ENCODE assay signal across 11 cellular contexts in the genomic region with DNA sequence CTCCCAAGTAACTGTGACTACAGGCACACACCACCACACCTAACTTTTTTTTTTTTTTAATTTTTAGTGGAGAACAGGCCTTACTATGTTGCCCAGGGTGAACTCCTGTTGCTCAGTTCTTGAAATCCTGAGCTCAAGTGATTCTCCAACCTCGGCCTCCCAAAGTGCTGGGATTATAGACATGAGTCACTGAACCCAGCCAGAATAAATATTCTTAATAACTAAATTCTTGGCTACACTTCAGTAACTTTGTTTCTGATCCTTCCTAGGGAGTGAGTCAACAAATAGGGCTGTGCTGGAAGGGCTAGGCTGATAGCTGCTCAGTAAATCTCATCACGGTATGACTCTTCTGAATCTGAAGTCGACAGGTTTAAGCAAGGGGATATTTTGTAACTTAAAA. TPM values are rescaled to one million over a fixed set of nuclear protein-coding genes. Genes with fewer than 3 reads are reported as not detected.
A peak's percentile ranks its signal among the peaks of the same experiment; 100 is the strongest.
DNase-seq lines count a peak whose midpoint lies in the region; ATAC-seq and TF ChIP-seq lines count a peak whose summit lies in the region.
"Had no signal": no experiment of that assay in that cellular context is flagged by ENCODE, and none has a peak within 500 bp of the region (broad histone marks: within the 10 kb centered on the region; RNA-seq: fewer than 3 reads in every experiment).

No MANE protein-coding gene starts in this region.

- H3K4me3 Mint-ChIP-seq in mesothelial cell of epicardium: no peak overlapping the region

- CTCF ChIA-PET in AG04449 (lab: Yijun Ruan, JAX): interaction anchor here (1.3 to 2.6 kb wide), 2 partner anchors 10 kb away, joined by 4 to 8 read pairs; no protein-coding TSS in a partner anchor

- no peak overlapping the region for H3K4me3 ChIP-seq in AG04449 (ENCODE audit: low read depth, low read length)
- no peak overlapping the region for H3K4me3 ChIP-seq in colonic mucosa
- no peak overlapping the region for H3K4me3 ChIP-seq in neuronal stem cell (ENCODE audit: low read length in 2 of 2)
- H3K4me3 ChIP-seq: BLaER1 treated with 17β-estradiol and CSF1 and Interleukin-3, amounts not matched to agents 10 nM and 100 nM; sigmoid colon had no signal

- H3K9ac ChIP-seq in colonic mucosa (ENCODE audit: low read depth in 2 of 2, low read length in 2 of 2): no peak overlapping the region
- H3K9ac ChIP-seq in neuronal stem cell (ENCODE audit: low read depth, low read length, poor library complexity): no peak overlapping the region
- H3K9ac ChIP-seq: BLaER1 treated with 17β-estradiol and CSF1 and Interleukin-3, amounts not matched to agents 10 nM and 100 nM had no signal

- no CpG with 5 or more reads among the region's 3 CpGs for WGBS in neuronal stem cell (ENCODE audit: extremely low coverage in 2 of 2, insufficient read length in 2 of 2, insufficient replicate concordance in 1 of 2), 2 donors

- no peak overlapping the region for H2AK5ac ChIP-seq in neuronal stem cell (ENCODE audit: low read depth, low read length)

- no peak overlapping the region for H3K23ac ChIP-seq in neuronal stem cell (ENCODE audit: low read depth, low read length, poor library complexity)

- H3K9me3 Mint-ChIP-seq in mesothelial cell of epicardium: no peaks in the 10 kb centered on the region

- no peak overlapping the region for H2BK12ac ChIP-seq in neuronal stem cell (ENCODE audit: low read length)

- no peak overlapping the region for H2BK5ac ChIP-seq in neuronal stem cell (ENCODE audit: low read length)

- H4K91ac ChIP-seq in neuronal stem cell (ENCODE audit: low read depth, low read length, poor library complexity): no peak overlapping the region

- peak overlapping the region; percentile 72 for H3K27ac Mint-ChIP-seq in mesothelial cell of epicardium

- DNase-seq in AG04449 (ENCODE audit: low read depth, low spot score): peak; percentile 76
- DNase-seq in LHCN-M2 (ENCODE audit: low read depth): peak; percentile 90
- DNase-seq in colonic mucosa: no peak
- DNase-seq in mesothelial cell of epicardium (ENCODE audit: low spot score in 2 of 2, unreplicated experiment in 2 of 2): no peak
- DNase-seq in neuronal stem cell (ENCODE audit: low spot score): no peak
- DNase-seq: NCI-H1105 treated with DMSO at 0.1 percent for 48 hours, sigmoid colon had no signal

- H3K79me1 ChIP-seq in neuronal stem cell (ENCODE audit: low read depth, low read length): no peaks in the 10 kb centered on the region

- no peaks in the 10 kb centered on the region for H3K27me3 ChIP-seq in colonic mucosa
- H3K27me3 ChIP-seq in neuronal stem cell (ENCODE audit: control insufficient read depth in 3 of 3, insufficient read depth in 3 of 3, low read depth in 1 of 3, low read length in 3 of 3): no peaks in the 10 kb centered on the region
- H3K27me3 ChIP-seq: BLaER1 treated with 17β-estradiol and CSF1 and Interleukin-3, amounts not matched to agents 10 nM and 100 nM; sigmoid colon had no signal

- H3K4me2 ChIP-seq in neuronal stem cell (ENCODE audit: insufficient read depth, low read length, poor library complexity, severe bottlenecking): no peak overlapping the region
- H3K4me2 ChIP-seq: BLaER1 treated with 17β-estradiol and CSF1 and Interleukin-3, amounts not matched to agents 10 nM and 100 nM had no signal

- no peak overlapping the region for H4K8ac ChIP-seq in neuronal stem cell (ENCODE audit: low read depth, low read length)

- H2BK15ac ChIP-seq in neuronal stem cell (ENCODE audit: low read length): no peak overlapping the region

- TF ChIP-seq CTCF in AG04449 (IDR thresholded peaks at IDR 0.05; ENCODE audit: insufficient read depth, low read length, missing control alignments): no peak
- no peak for TF ChIP-seq CTCF in colonic mucosa (IDR thresholded peaks at IDR 0.05)
- no peak for TF ChIP-seq CTCF in mesothelial cell of epicardium (IDR thresholded peaks at IDR 0.05; ENCODE audit: unreplicated experiment)

- H3K9me3 ChIP-seq in colonic mucosa (no peaks in the 10 kb centered on the region), neuronal stem cell (replicated peaks in 1 of 2; ENCODE audit: control insufficient read depth in 2 of 2, insufficient read depth in 1 of 2, low read depth in 1 of 2, low read length in 2 of 2) (no peaks in the 10 kb centered on the region)
- H3K9me3 ChIP-seq: BLaER1 treated with 17β-estradiol and CSF1 and Interleukin-3, amounts not matched to agents 10 nM and 100 nM; sigmoid colon had no signal

- no peak overlapping the region for H3K18ac ChIP-seq in neuronal stem cell (ENCODE audit: low read length)

- H3K4me1 ChIP-seq in colonic mucosa (peaks cover 3% of the 10 kb centered on the region), neuronal stem cell (ENCODE audit: control insufficient read depth in 2 of 2, insufficient read depth in 1 of 2, low read depth in 1 of 2, low read length in 2 of 2) (peaks cover 4 to 7% of the 10 kb centered on the region in 2 donors)
- H3K4me1 ChIP-seq: BLaER1 treated with 17β-estradiol and CSF1 and Interleukin-3, amounts not matched to agents 10 nM and 100 nM had no signal

- POLR2A ChIA-PET in AG04449 (lab: Yijun Ruan, JAX): interaction anchor here (0.7 to 1.2 kb wide), 4 partner anchors 13 to 67 kb away, joined by 3 to 7 read pairs (median 4); no protein-coding TSS in a partner anchor

- H3K27ac ChIP-seq in colonic mucosa (peak overlapping the region; percentile 42), neuronal stem cell (replicated peaks; ENCODE audit: low read length) (no peak overlapping the region)
- H3K27ac ChIP-seq: BLaER1 treated with 17β-estradiol and CSF1 and Interleukin-3, amounts not matched to agents 10 nM and 100 nM had no signal

- no peaks in the 10 kb centered on the region for H3K27me3 Mint-ChIP-seq in mesothelial cell of epicardium (ENCODE audit: low read depth)

- ATAC-seq in GM18909 (IDR thresholded peaks at IDR 0.05; ENCODE audit: poor library complexity, unreplicated experiment) (no peak), GM18502 (IDR thresholded peaks at IDR 0.05; ENCODE audit: poor library complexity, unreplicated experiment) (no peak), GM21360 (IDR thresholded peaks at IDR 0.05; ENCODE audit: unreplicated experiment) (no peak)

- H3K4ac ChIP-seq in neuronal stem cell (ENCODE audit: low read length): no peak overlapping the region

- no peak overlapping the region for H3K14ac ChIP-seq in neuronal stem cell (ENCODE audit: low read length)

- H3K4me1 Mint-ChIP-seq in mesothelial cell of epicardium: peaks cover 16% of the 10 kb centered on the region

- H3K36me3 ChIP-seq in colonic mucosa: no peaks in the 10 kb centered on the region
- H3K36me3 ChIP-seq in neuronal stem cell (replicated peaks in 1 of 2; ENCODE audit: control insufficient read depth in 2 of 2, insufficient read depth in 2 of 2, low read length in 2 of 2): no peaks in the 10 kb centered on the region
- H3K36me3 ChIP-seq: BLaER1 treated with 17β-estradiol and CSF1 and Interleukin-3, amounts not matched to agents 10 nM and 100 nM; sigmoid colon had no signal

- no peaks in the 10 kb centered on the region for H3K36me3 Mint-ChIP-seq in mesothelial cell of epicardium

- intact Hi-C loops in colonic mucosa (cut with DNase I): no loop called here

- H2AFZ ChIP-seq in neuronal stem cell (ENCODE audit: low read length): no peak overlapping the region

- no peak overlapping the region for H2BK120ac ChIP-seq in neuronal stem cell (ENCODE audit: low read depth, low read length)

RNA-seq across cellular contexts. Expression of a gene that starts 56.6 kb away (rescaled TPM):
- total RNA-seq in LHCN-M2 (2014; rRNA removed) (7.8 and 7.9 TPM in 2 replicates), colonic mucosa (10 to 100 TPM; 14.6 to 22.2 TPM), mesothelial cell of epicardium (14.8 to 17.2 TPM (median 15.8 TPM) in 3 replicates)
- 7.9 TPM for polyA plus RNA-seq in LHCN-M2 (2012)
- 3.1 TPM for polyA plus RNA-seq in neuronal stem cell (2013, experiment 1 of 2)
- polyA plus RNA-seq in neuronal stem cell (2013, experiment 2 of 2): 2.9 TPM

Comparison
In these comparisons a context has a peak if more than half of its experiments do, and no peak if none do; other contexts are left out.
1. DNase-seq: peak in AG04449 (single experiment) and LHCN-M2 (single experiment); none in colonic mucosa (single experiment), mesothelial cell of epicardium (0 of 2) and neuronal stem cell (single experiment).